Comparison of ENCODE assay signal across 8 cellular contexts in the genomic region with DNA sequence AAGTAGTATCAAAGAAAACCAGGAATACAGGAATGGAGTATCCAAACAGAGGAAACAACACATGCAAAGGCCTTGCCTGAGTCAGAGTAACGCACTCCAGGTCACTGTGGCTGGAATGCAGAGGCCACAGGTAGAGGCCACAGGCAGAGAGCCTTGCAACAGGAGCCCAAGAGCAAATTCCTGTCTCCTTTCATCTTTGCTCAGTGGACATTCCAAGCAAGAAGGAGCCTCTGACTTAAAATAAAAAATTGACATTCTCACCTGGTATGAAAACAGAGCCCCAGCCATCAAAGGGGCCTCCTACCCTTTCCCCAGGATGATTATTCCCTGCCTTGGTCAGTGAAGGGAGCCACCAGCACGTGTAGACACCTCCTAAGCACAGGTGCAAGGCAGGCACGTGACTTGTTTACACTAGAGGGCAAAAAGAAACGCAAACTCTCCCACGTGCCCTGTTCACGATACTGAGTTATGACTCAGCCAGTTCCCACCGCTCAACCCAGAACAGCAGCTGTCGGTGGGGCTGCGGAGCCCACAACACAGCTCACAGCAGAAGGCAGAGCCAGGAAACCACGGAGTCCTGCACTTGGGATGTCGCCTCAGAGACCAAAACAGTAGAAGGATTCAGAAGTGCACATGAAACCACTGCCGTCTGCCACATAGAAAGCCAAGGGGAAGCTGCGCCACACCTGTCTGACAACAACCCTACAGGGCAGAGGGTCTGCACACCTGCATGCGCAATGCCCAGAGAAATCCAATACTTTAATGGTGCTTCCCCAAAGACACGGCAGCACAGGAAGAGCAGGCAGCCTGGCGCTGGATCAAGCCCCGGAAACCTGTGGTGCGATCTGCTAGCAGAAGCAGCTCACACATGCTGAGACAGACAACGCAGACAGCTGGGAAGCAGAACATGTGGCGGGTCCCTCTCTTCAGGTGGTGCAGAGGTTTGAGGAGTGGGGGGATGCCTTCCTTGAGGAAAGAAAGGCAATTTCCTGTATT. TPM values are rescaled to one million over a fixed set of nuclear protein-coding genes. Genes with fewer than 3 reads are reported as not detected.
A peak's percentile ranks its signal among the peaks of the same experiment; 100 is the strongest.
DNase-seq lines count a peak whose midpoint lies in the region; ATAC-seq and TF ChIP-seq lines count a peak whose summit lies in the region.

No MANE protein-coding gene starts in this region.

- H3K4me1 Mint-ChIP-seq in activated naive CD8-positive, alpha-beta T cell (ENCODE audit: low read depth) = peaks cover 16% of the 10 kb centered on the region

- H3K9me3 ChIP-seq in SJCRH30 (replicated peaks) = no peaks in the 10 kb centered on the region
- no peaks in the 10 kb centered on the region for H3K9me3 ChIP-seq in right cardiac atrium (ENCODE audit: control insufficient read depth, low read length)

- TF ChIP-seq RAD21 in Ishikawa (IDR thresholded peaks at IDR 0.05; ENCODE audit: low read depth) = no peak

- H3K4me3 Mint-ChIP-seq in activated naive CD8-positive, alpha-beta T cell = peak overlapping the region; percentile 80

- H3K4me1 ChIP-seq in SJCRH30 (peaks cover 38% of the 10 kb centered on the region), right cardiac atrium (ENCODE audit: control insufficient read depth, insufficient read depth, low read length) (peaks cover 26% of the 10 kb centered on the region)

- H3K27ac Mint-ChIP-seq in activated naive CD8-positive, alpha-beta T cell = no peak overlapping the region

- peaks cover 32% of the 10 kb centered on the region for H3K36me3 ChIP-seq in SJCRH30

- no peaks in the 10 kb centered on the region for H3K9me3 Mint-ChIP-seq in activated naive CD8-positive, alpha-beta T cell (ENCODE audit: low read depth)

- no peaks in the 10 kb centered on the region for H3K36me3 Mint-ChIP-seq in activated naive CD8-positive, alpha-beta T cell

- intact Hi-C loops in right cardiac atrium (cut with DNase I) = loop anchor here in 1 of 4 donors (5.0 kb wide), 1 partner anchor 52 kb away; a partner anchor contains a TSS

- no peak for TF ChIP-seq EP300 in Ishikawa (IDR thresholded peaks at IDR 0.05; ENCODE audit: borderline replicate concordance)

- H3K4me3 ChIP-seq in SJCRH30 (peak overlapping the region; percentile 37), right cardiac atrium (ENCODE audit: low read length) (no peak overlapping the region)

- peak overlapping the region; percentile 94 for H3K27ac ChIP-seq in SJCRH30
- H3K27ac ChIP-seq in right cardiac atrium (ENCODE audit: low read length) = peak overlapping the region; percentile 34

- WGBS in right cardiac atrium = 58% methylated on average over 20 of the region's 20 CpGs

- H3K27me3 ChIP-seq in SJCRH30 = no peaks in the 10 kb centered on the region
- no peaks in the 10 kb centered on the region for H3K27me3 ChIP-seq in right cardiac atrium (ENCODE audit: control insufficient read depth, insufficient read depth)

- H3K27me3 Mint-ChIP-seq in activated naive CD8-positive, alpha-beta T cell = peaks cover 1% of the 10 kb centered on the region

- peak; percentile 94 for ATAC-seq in GM21576 (IDR thresholded peaks at IDR 0.05; ENCODE audit: unreplicated experiment)
- peak; percentile 27 to 36 for ATAC-seq in right cardiac atrium

- DNase-seq in DMS79 (lab: John Stamatoyannopoulos, UW) (peak; percentile 86), SJCRH30 (peak; percentile 97), right cardiac atrium (peak in 2 of 3 donors; percentile 63 to 72), midbrain (lab: John Stamatoyannopoulos, UW) (no peak)
- peak; percentile 15 to 16 for DNase-seq in stimulated activated CD4-positive, alpha-beta T cell treated with anti-CD3 and anti-CD28 coated beads, Interleukin-12 subunit alpha, Interleukin-12 subunit beta, amount 100 ng/mL, for 24 hours (ENCODE audit: low read depth in 2 of 2)

TF ChIP-seq in Ishikawa, 13 proteins besides CTCF, POLR2A, EP300 and RAD21:
- TF ChIP-seq TEAD4 (IDR thresholded peaks at IDR 0.05) (peak; percentile 24; the same call in 1 of the 2 replicates), CREB1 (IDR thresholded peaks at IDR 0.05; ENCODE audit: low read depth) (no peak), TCF12 (IDR thresholded peaks at IDR 0.05; ENCODE audit: low read depth) (no peak)

RNA-seq across cellular contexts. Expression of a gene that starts 52.1 kb away (rescaled TPM):
- total RNA-seq in SJCRH30 (2014; rRNA removed; shearing (Covaris generic)) = 85.3 and 105 TPM in 2 replicates
- total RNA-seq in right cardiac atrium = 100 to 1,000 TPM; 107 to 170 (median 126) TPM
- polyA plus RNA-seq in right cardiac atrium = 39.0 TPM
